In genomic region chr17:1718362-1719165, GRCh38 we compare ENCODE assay signal across 7 cellular contexts. TPM values are rescaled to one million over a fixed set of nuclear protein-coding genes. Genes with fewer than 3 reads are reported as not detected.
A peak's percentile ranks its signal among the peaks of the same experiment; 100 is the strongest.
DNase-seq lines count a peak whose midpoint lies in the region; ATAC-seq and TF ChIP-seq lines count a peak whose summit lies in the region.
"Had no signal": no experiment of that assay in that cellular context is flagged by ENCODE, and none has a peak within 500 bp of the region (broad histone marks: within the 10 kb centered on the region; RNA-seq: fewer than 3 reads in every experiment).

No MANE protein-coding gene starts in this region.

- H3K4me3 ChIP-seq in Peyer's patch (no peak overlapping the region), endodermal cell (ENCODE audit: low read length) (no peak overlapping the region)

- H3K36me3 Mint-ChIP-seq in endodermal cell (ENCODE audit: low read depth), result peaks cover 2% of the 10 kb centered on the region
- H3K36me3 Mint-ChIP-seq in stimulated activated memory B cell treated with anti-CD40 and anti-IgM and Interleukin-4, amounts not matched to agents 10 μg/mL and 1 μg/mL and 100 μg/mL, for 72 hours, result peaks cover 15% of the 10 kb centered on the region

- H3K27ac Mint-ChIP-seq in endodermal cell, result peak overlapping the region; percentile 99
- peak overlapping the region; percentile 96 for H3K27ac Mint-ChIP-seq in stimulated activated memory B cell treated with anti-CD40 and anti-IgM and Interleukin-4, amounts not matched to agents 10 μg/mL and 1 μg/mL and 100 μg/mL, for 72 hours

- H3K27ac ChIP-seq in Peyer's patch (peak overlapping the region; percentile 95 to 100 (median 99)), endodermal cell (ENCODE audit: low read depth, low read length) (no peak overlapping the region)

- TF ChIP-seq POLR2A in Peyer's patch (IDR thresholded peaks at IDR 0.05), result no peak

- peak overlapping the region; percentile 84 for H3K4me3 Mint-ChIP-seq in endodermal cell
- H3K4me3 Mint-ChIP-seq in stimulated activated memory B cell treated with anti-CD40 and anti-IgM and Interleukin-4, amounts not matched to agents 10 μg/mL and 1 μg/mL and 100 μg/mL, for 72 hours, result peak overlapping the region; percentile 99

- no peaks in the 10 kb centered on the region for H3K9me3 Mint-ChIP-seq in endodermal cell
- no peaks in the 10 kb centered on the region for H3K9me3 Mint-ChIP-seq in stimulated activated memory B cell treated with anti-CD40 and anti-IgM and Interleukin-4, amounts not matched to agents 10 μg/mL and 1 μg/mL and 100 μg/mL, for 72 hours

- H3K4me1 ChIP-seq in Peyer's patch (peaks cover 0 to 29% (median 16%) of the 10 kb centered on the region in 4 donors), endodermal cell (ENCODE audit: control insufficient read depth, insufficient read depth, low read length) (peaks cover 10% of the 10 kb centered on the region)

- H3K27me3 Mint-ChIP-seq in endodermal cell (ENCODE audit: insufficient read depth), result no peaks in the 10 kb centered on the region
- H3K27me3 Mint-ChIP-seq in stimulated activated memory B cell treated with anti-CD40 and anti-IgM and Interleukin-4, amounts not matched to agents 10 μg/mL and 1 μg/mL and 100 μg/mL, for 72 hours, result peaks cover 18% of the 10 kb centered on the region

- TF ChIP-seq CTCF in Peyer's patch (IDR thresholded peaks at IDR 0.05), result no peak
- no peak for TF ChIP-seq CTCF in endodermal cell (conservative IDR thresholded peaks at IDR 0.05)

- H3K27me3 ChIP-seq in Peyer's patch, result no peaks in the 10 kb centered on the region
- H3K27me3 ChIP-seq in endodermal cell (ENCODE audit: control insufficient read depth, insufficient read depth, low read length, poor library complexity, severe bottlenecking), result no peaks in the 10 kb centered on the region
- H3K27me3 ChIP-seq: pancreas had no signal

- no peak for DNase-seq in Peyer's patch
- DNase-seq in endodermal cell, result peak; percentile 43
- DNase-seq in SKM-1 (lab: John Stamatoyannopoulos, UW; ENCODE audit: unreplicated experiment), result no peak
- no peak for DNase-seq in NCI-H146 treated with DMSO at 0.1 percent for 48 hours (lab: John Stamatoyannopoulos, UW; ENCODE audit: unreplicated experiment)
- no peak for DNase-seq in stimulated activated CD4-positive, alpha-beta T cell treated with anti-CD3 and anti-CD28 coated beads, Interleukin-15, amount 100 ng/mL, for 24 hours

- 89 to 92% methylated on average over 15 to 19 of the region's 19 CpGs for whole genome bisulfite sequencing in endodermal cell (ENCODE audit: insufficient coverage in 1 of 2, insufficient read length in 1 of 2), 2 experiments

- no peak overlapping the region for H3K9ac ChIP-seq in endodermal cell (ENCODE audit: extremely low read depth, low read length, poor library complexity, severe bottlenecking)

- ATAC-seq in stimulated activated memory B cell treated with anti-CD40 and anti-IgM and Interleukin-4, amounts not matched to agents 10 μg/mL and 1 μg/mL and 100 μg/mL, for 72 hours, result no peak
- ATAC-seq: pancreas had no signal

- H3K4me1 Mint-ChIP-seq in endodermal cell, result peaks cover 16% of the 10 kb centered on the region
- H3K4me1 Mint-ChIP-seq in stimulated activated memory B cell treated with anti-CD40 and anti-IgM and Interleukin-4, amounts not matched to agents 10 μg/mL and 1 μg/mL and 100 μg/mL, for 72 hours, result peaks cover 70% of the 10 kb centered on the region

- H3K9me3 ChIP-seq in Peyer's patch (no peaks in the 10 kb centered on the region), endodermal cell (ENCODE audit: control insufficient read depth, low read length) (no peaks in the 10 kb centered on the region)
- H3K9me3 ChIP-seq: pancreas had no signal

- peaks cover 0 to 4% (median 0%) of the 10 kb centered on the region in 3 donors for H3K36me3 ChIP-seq in Peyer's patch
- peaks cover 5% of the 10 kb centered on the region for H3K36me3 ChIP-seq in endodermal cell (ENCODE audit: control insufficient read depth, insufficient read depth, low read length)
- H3K36me3 ChIP-seq: pancreas had no signal

RNA-seq across cellular contexts. Expression of gene WDR81, which starts 5.9 kb away (rescaled TPM):
- total RNA-seq in Peyer's patch, result 10 to 100 TPM; 37.1 to 83.3 (median 59.2) TPM
- total RNA-seq in endodermal cell, result 10 to 100 TPM; 13.4 to 17.9 TPM
- polyA plus RNA-seq in endodermal cell (2013, experiment 1 of 2), result 8.0 TPM
- 6.0 TPM for polyA plus RNA-seq in endodermal cell (2013, experiment 2 of 2)

RNA-seq across cellular contexts. Expression of gene TLCD2, which starts 8.4 kb away (rescaled TPM):
- total RNA-seq in Peyer's patch (10 to 100 TPM in 3 of 4 donors, 1 to 10 TPM in 1; 8.3 to 37.8 (median 19.5) TPM), endodermal cell (1 to 10 TPM in 1 of 2 donors, under 1 TPM in 1; 0.84 to 1.8 TPM)
- 0.93 TPM for polyA plus RNA-seq in endodermal cell (2013, experiment 1 of 2)
- 0.99 TPM for polyA plus RNA-seq in endodermal cell (2013, experiment 2 of 2)

RNA-seq across cellular contexts. Expression of gene SERPINF2, which starts 24.1 kb away (rescaled TPM):
- total RNA-seq in Peyer's patch, result 1 to 10 TPM; 4.0 to 9.6 (median 5.6) TPM
- total RNA-seq in endodermal cell, result 1 to 10 TPM in 1 of 2 donors, under 1 TPM in 1; 0.86 to 1.8 TPM
- 0.50 TPM for polyA plus RNA-seq in endodermal cell (2013, experiment 1 of 2)
- 0.41 TPM for polyA plus RNA-seq in endodermal cell (2013, experiment 2 of 2)

RNA-seq across cellular contexts. Expression of gene PRPF8, which starts 33.9 kb away (rescaled TPM):
- total RNA-seq in Peyer's patch (100 to 1,000 TPM; 138 to 390 (median 226) TPM), endodermal cell (100 to 1,000 TPM; 298 to 375 TPM)
- 230 TPM for polyA plus RNA-seq in endodermal cell (2013, experiment 1 of 2)
- 223 TPM for polyA plus RNA-seq in endodermal cell (2013, experiment 2 of 2)

RNA-seq across cellular contexts. Expression of gene SERPINF1, which starts 43.3 kb away (rescaled TPM):
- 100 to 1,000 TPM in 1 of 4 donors, 10 to 100 TPM in 3; 28.7 to 306 (median 81.6) TPM for total RNA-seq in Peyer's patch
- total RNA-seq in endodermal cell, result 10 to 100 TPM; 39.7 to 64.1 TPM
- polyA plus RNA-seq in endodermal cell (2013, experiment 1 of 2), result 36.7 TPM
- 33.9 TPM for polyA plus RNA-seq in endodermal cell (2013, experiment 2 of 2)
